ENCODE assay signal across 5 cellular contexts in genomic region chr10:75326306-75326705, GRCh38.
A peak's percentile ranks its signal among the peaks of the same experiment; 100 is the strongest.
TF ChIP-seq lines count a peak whose summit lies in the region.

No MANE protein-coding gene starts in this region.

TF ChIP-seq in A549, 52 proteins besides CTCF, POLR2A, EP300 and RAD21:
- TF ChIP-seq CHD2 (IDR thresholded peaks at IDR 0.05; ENCODE audit: low read length, partially characterized antibody) (no peak), MAFK (IDR thresholded peaks at IDR 0.05; ENCODE audit: partially characterized antibody) (peak; percentile 89)
TF ChIP-seq in A549: peak in this region for 1.

TF ChIP-seq in IMR-90, 13 proteins besides CTCF, POLR2A, EP300 and RAD21:
- TF ChIP-seq RFX5 (IDR thresholded peaks at IDR 0.05; ENCODE audit: low read depth, low read length) (no peak), MAFK (IDR thresholded peaks at IDR 0.05; ENCODE audit: low read depth, low read length) (peak; percentile 93)
- TF ChIP-seq, protein P1, sequence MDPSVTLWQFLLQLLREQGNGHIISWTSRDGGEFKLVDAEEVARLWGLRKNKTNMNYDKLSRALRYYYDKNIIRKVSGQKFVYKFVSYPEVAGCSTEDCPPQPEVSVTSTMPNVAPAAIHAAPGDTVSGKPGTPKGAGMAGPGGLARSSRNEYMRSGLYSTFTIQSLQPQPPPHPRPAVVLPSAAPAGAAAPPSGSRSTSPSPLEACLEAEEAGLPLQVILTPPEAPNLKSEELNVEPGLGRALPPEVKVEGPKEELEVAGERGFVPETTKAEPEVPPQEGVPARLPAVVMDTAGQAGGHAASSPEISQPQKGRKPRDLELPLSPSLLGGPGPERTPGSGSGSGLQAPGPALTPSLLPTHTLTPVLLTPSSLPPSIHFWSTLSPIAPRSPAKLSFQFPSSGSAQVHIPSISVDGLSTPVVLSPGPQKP (IDR thresholded peaks at IDR 0.05; ENCODE audit: borderline replicate concordance, low read depth, low read length): no peak

TF ChIP-seq in H1, 55 proteins besides CTCF, POLR2A, EP300 and RAD21:
- TF ChIP-seq MAFK (IDR thresholded peaks at IDR 0.05; ENCODE audit: low read depth, low read length) (peak; percentile 37; the same call in 1 of the 2 replicates), JUN (IDR thresholded peaks at IDR 0.05; ENCODE audit: low read depth, low read length) (no peak)

TF ChIP-seq in GM12891, 5 proteins besides CTCF, POLR2A, EP300 and RAD21:
- TF ChIP-seq SPI1 (IDR thresholded peaks at IDR 0.05; ENCODE audit: low read depth, low read length) (no peak), POU2F2 (IDR thresholded peaks at IDR 0.05; ENCODE audit: low read depth, low read length) (no peak)

TF ChIP-seq in WTC11, 78 proteins besides CTCF, POLR2A, EP300 and RAD21:
- TF ChIP-seq CREB1 (CRISPR knock-in tag; IDR thresholded peaks at IDR 0.05) (no peak), ZNF317 (CRISPR knock-in tag; IDR thresholded peaks at IDR 0.05; ENCODE audit: borderline replicate concordance, low read depth) (no peak), USF2 (CRISPR knock-in tag; IDR thresholded peaks at IDR 0.05) (no peak), ZMAT4 (CRISPR knock-in tag; IDR thresholded peaks at IDR 0.05) (no peak), JUN (CRISPR knock-in tag; IDR thresholded peaks at IDR 0.05) (no peak), NR1H2 (CRISPR knock-in tag; IDR thresholded peaks at IDR 0.05) (no peak), HMGA2 (CRISPR knock-in tag; IDR thresholded peaks at IDR 0.05) (no peak), TP53 (CRISPR knock-in tag; IDR thresholded peaks at IDR 0.05) (no peak), ZNF423 (CRISPR knock-in tag; IDR thresholded peaks at IDR 0.05) (no peak), ZNF512 (CRISPR knock-in tag; IDR thresholded peaks at IDR 0.05; ENCODE audit: borderline replicate concordance) (no peak), MXD4 (CRISPR knock-in tag; IDR thresholded peaks at IDR 0.05; ENCODE audit: borderline replicate concordance) (no peak), SMAD3 (CRISPR knock-in tag; IDR thresholded peaks at IDR 0.05; ENCODE audit: borderline replicate concordance) (no peak), JAZF1 (CRISPR knock-in tag; IDR thresholded peaks at IDR 0.05) (no peak), IRF2 (CRISPR knock-in tag; IDR thresholded peaks at IDR 0.05; ENCODE audit: borderline replicate concordance, low read depth) (no peak), E2F5 (CRISPR knock-in tag; IDR thresholded peaks at IDR 0.05) (no peak), RORB (CRISPR knock-in tag; IDR thresholded peaks at IDR 0.05) (no peak), FOXK1 (CRISPR knock-in tag; IDR thresholded peaks at IDR 0.05) (no peak), ZNF138 (CRISPR knock-in tag; conservative IDR thresholded peaks at IDR 0.05) (no peak)
